8 cellular contexts compared by ENCODE assay signal in the genomic region with DNA sequence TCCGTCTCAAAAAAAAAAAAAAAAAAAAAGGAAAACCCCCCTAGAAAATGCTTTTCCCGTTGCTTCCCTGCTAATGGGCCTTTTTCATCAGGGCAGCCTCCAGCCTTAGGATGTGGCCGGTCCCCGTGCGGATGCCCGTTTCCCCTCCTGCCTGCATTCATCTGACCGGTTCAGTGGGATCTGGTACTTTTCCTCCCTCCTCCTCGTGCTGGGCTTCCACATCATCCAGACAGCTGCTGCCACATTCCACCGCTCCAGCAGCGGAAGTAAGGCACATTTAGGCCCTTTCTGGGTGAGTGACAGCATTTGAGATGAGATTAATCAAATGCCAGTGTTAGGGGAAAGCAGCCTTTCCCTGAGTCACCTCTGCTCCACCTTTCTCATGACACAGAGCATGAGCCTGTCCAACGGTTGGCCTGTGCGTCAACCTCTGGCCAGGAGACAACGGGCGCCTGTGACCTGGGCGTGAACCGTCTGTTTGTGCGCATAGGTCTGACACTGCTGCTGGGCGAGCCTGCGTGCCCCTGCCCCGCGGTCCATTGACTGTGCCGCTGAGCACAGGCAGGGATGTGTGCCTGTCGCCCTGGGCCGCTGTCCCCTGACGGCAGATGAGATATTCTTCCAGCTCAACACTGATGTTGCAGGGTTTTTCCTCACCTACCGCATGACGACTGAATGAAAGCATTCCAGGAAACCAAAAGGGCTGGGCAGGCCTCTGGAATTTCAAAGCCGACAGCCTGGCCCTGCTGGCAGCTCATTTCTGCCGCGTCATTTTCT.
DNase-seq lines count a peak whose midpoint lies in the region; ATAC-seq, FAIRE-seq and TF ChIP-seq lines count a peak whose summit lies in the region.

No MANE protein-coding gene starts in this region.

- peaks cover 62% of the 10 kb centered on the region for H3K4me1 ChIP-seq in Caco-2
- H3K4me1 ChIP-seq in right atrium auricular region = peaks cover 0 to 29% of the 10 kb centered on the region in 2 donors
- peaks cover 0 to 40% (median 33%) of the 10 kb centered on the region in 4 donors for H3K4me1 ChIP-seq in sigmoid colon

- H3K27ac ChIP-seq in right atrium auricular region (peak overlapping the region; percentile 80 to 93), sigmoid colon (peak overlapping the region; percentile 72 to 88 (median 84))

- DNase-seq in Caco-2 = peak; percentile 90 to 93
- DNase-seq in NCI-H226 = peak; percentile 97
- peak; percentile 86 for DNase-seq in amniotic stem cell (lab: John Stamatoyannopoulos, UW)
- DNase-seq in right atrium auricular region (ENCODE audit: low spot score) = peak; percentile 93
- peak; percentile 86 for DNase-seq in sigmoid colon
- DNase-seq in pons (ENCODE audit: low spot score) = no peak
- no peak for DNase-seq in GM19239 (ENCODE audit: insufficient read length, low spot score)

- peaks cover 50% of the 10 kb centered on the region for H3K4me1 Mint-ChIP-seq in Caco-2 (ENCODE audit: low read depth, unreplicated experiment)

- intact Hi-C loops in Caco-2 (cut with micrococcal nuclease; ENCODE audit: unreplicated experiment) = loop anchor here (1.0 kb wide), 3 partner anchors 21 to 40 kb away; no protein-coding TSS in a partner anchor
- intact Hi-C loops in sigmoid colon (cut with DNase I) = loop anchor here (2.0 to 5.0 kb wide), 2 partner anchors 21 to 43 kb away; no protein-coding TSS in a partner anchor

- H3K27ac Mint-ChIP-seq in Caco-2 (ENCODE audit: unreplicated experiment) = peak overlapping the region; percentile 99

- WGBS in sigmoid colon, 2 donors = 14 to 54% methylated on average over 30 of the region's 30 CpGs

- no peaks in the 10 kb centered on the region for H3K9me3 Mint-ChIP-seq in Caco-2 (ENCODE audit: unreplicated experiment)

- no peak for ATAC-seq in GM18909 (IDR thresholded peaks at IDR 0.05; ENCODE audit: poor library complexity, unreplicated experiment)

- no peak for FAIRE-seq in GM19239 (lab: Jason Lieb, UNC)

- peak in 2 of 4 donors; percentile 3 to 21 for TF ChIP-seq EP300 in sigmoid colon (IDR thresholded peaks at IDR 0.05)

- TF ChIP-seq POLR2A in sigmoid colon (IDR thresholded peaks at IDR 0.05) = peak in 1 of 2 donors; percentile 34

- CTCF ChIA-PET in Caco-2 (lab: Charles Lee) = interaction anchor here (0.8 to 1.7 kb wide), 4 partner anchors 21 to 42 kb away, joined by 4 to 11 read pairs (median 8); no protein-coding TSS in a partner anchor

- no peaks in the 10 kb centered on the region for H3K36me3 ChIP-seq in Caco-2 (ENCODE audit: control insufficient read depth, insufficient read depth, low read length)
- H3K36me3 ChIP-seq in right atrium auricular region = no peaks in the 10 kb centered on the region
- no peaks in the 10 kb centered on the region for H3K36me3 ChIP-seq in sigmoid colon

- peaks cover 2% of the 10 kb centered on the region for H3K27me3 Mint-ChIP-seq in Caco-2 (ENCODE audit: insufficient read depth, unreplicated experiment)

- peak overlapping the region; percentile 97 for H3K4me3 Mint-ChIP-seq in Caco-2 (ENCODE audit: unreplicated experiment)

- peak overlapping the region; percentile 17 for H3K4me3 ChIP-seq in Caco-2 (ENCODE audit: low read depth, low read length)
- H3K4me3 ChIP-seq in right atrium auricular region = peak overlapping the region in 1 of 2 donors; percentile 9
- H3K4me3 ChIP-seq in sigmoid colon = no peak overlapping the region

- POLR2A ChIA-PET in Caco-2 (lab: Charles Lee) = interaction anchor here (0.6 to 5.6 kb wide), 14 partner anchors 13 to 241 kb away, joined by 3 to 66 read pairs (median 6); no protein-coding TSS in a partner anchor

- H3K9me3 ChIP-seq in Caco-2 (no peaks in the 10 kb centered on the region), right atrium auricular region (no peaks in the 10 kb centered on the region), sigmoid colon (no peaks in the 10 kb centered on the region)

- BruUV-seq in Caco-2 (replicated peaks; lab: Mats Ljungman, UMichigan) = no TSS peak

- TF ChIP-seq CTCF in Caco-2 (IDR thresholded peaks at IDR 0.05; ENCODE audit: insufficient read depth in 1 of 2, low read depth in 1 of 2, low read length in 1 of 2, severe bottlenecking in 1 of 2, unreplicated experiment in 1 of 2) = no peak
- TF ChIP-seq CTCF in right atrium auricular region (IDR thresholded peaks at IDR 0.05) = no peak
- no peak for TF ChIP-seq CTCF in sigmoid colon (IDR thresholded peaks at IDR 0.05)

- H3K27me3 ChIP-seq in Caco-2 (replicated peaks; ENCODE audit: control insufficient read depth, insufficient read depth, low read length) = no peaks in the 10 kb centered on the region
- no peaks in the 10 kb centered on the region for H3K27me3 ChIP-seq in right atrium auricular region
- no peaks in the 10 kb centered on the region for H3K27me3 ChIP-seq in sigmoid colon

- peaks cover 43% of the 10 kb centered on the region for H3K36me3 Mint-ChIP-seq in Caco-2 (ENCODE audit: insufficient read depth, unreplicated experiment)

Comparison
In these comparisons a context has a peak if more than half of its experiments do, and no peak if none do; other contexts are left out.
1. DNase-seq: peak in Caco-2 (2 of 2), NCI-H226 (single experiment), amniotic stem cell (single experiment), right atrium auricular region (single experiment) and sigmoid colon (single experiment); none in pons (single experiment) and GM19239 (single experiment).